Comparison of ENCODE assay signal across 20 cellular contexts in the genomic region with DNA sequence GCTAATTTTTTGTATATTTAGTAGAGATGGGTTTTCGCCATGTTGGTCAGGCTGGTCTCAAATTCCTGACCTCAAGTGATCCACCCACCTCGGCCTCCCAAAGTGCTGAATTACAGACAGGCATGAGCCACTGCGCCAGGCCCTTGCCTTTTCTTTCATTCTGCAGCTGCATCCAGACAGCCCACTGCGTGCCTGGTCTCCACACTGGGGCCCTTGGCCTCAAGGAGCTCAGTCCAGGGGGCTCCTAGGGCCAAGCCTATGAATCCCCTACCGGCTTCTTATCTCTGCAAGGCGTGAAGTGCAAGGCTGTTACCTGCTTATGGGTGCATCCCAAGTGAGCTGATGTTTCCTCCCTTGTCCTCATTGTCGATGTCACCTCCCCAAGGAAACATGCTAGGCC.
"Had no signal": no experiment of that assay in that cellular context is flagged by ENCODE, and none has a peak within 500 bp of the region (broad histone marks: within the 10 kb centered on the region; RNA-seq: fewer than 3 reads in every experiment).

No MANE protein-coding gene starts in this region.

- DNase-seq: activated CD4-positive, alpha-beta T cell treated with anti-CD3 and anti-CD28 coated beads for 4 hours; activated CD4-positive, alpha-beta T cell treated with anti-CD3 and anti-CD28 coated beads, Interleukin-2, amount 50 U/mL, for 48 hours; activated CD4-positive, CD25-positive, alpha-beta regulatory T cell; activated naive CD4-positive, alpha-beta T cell treated with Interleukin-2 at 50 U/mL for 16 hours; activated naive CD8-positive, alpha-beta T cell treated with anti-CD3 and anti-CD28 coated beads for 36 hours; activated T-cell treated with anti-CD3 and anti-CD28 coated beads, Interleukin-2, amount 50 U/mL, for 48 hours; kidney; lower lobe of right lung; naive thymus-derived CD8-positive, alpha-beta T cell; stimulated activated CD4-positive, alpha-beta T cell treated with anti-CD3 and anti-CD28 coated beads, Interleukin-15, amount 100 ng/mL, for 24 hours; T-helper 17 cell; trophoblast cell had no signal

- H3K4me3 Mint-ChIP-seq: activated naive CD8-positive, alpha-beta T cell treated with anti-CD3 and anti-CD28 coated beads for 36 hours; central memory CD8-positive, alpha-beta T cell; naive thymus-derived CD8-positive, alpha-beta T cell; neural progenitor cell; stimulated activated memory B cell treated with anti-CD40 and anti-IgM and Interleukin-4, amounts not matched to agents 10 μg/mL and 1 μg/mL and 100 μg/mL, for 72 hours; T-helper 17 cell had no signal

- ATAC-seq: naive thymus-derived CD8-positive, alpha-beta T cell; stimulated activated memory B cell treated with anti-CD40 and anti-IgM and Interleukin-4, amounts not matched to agents 10 μg/mL and 1 μg/mL and 100 μg/mL, for 72 hours; T-helper 17 cell had no signal

- H3K9ac ChIP-seq: neural progenitor cell had no signal

- H3K36me3 ChIP-seq: lower lobe of right lung, neural progenitor cell, stomach, uterus had no signal

- H3K4me1 ChIP-seq: uterus had no signal

- H3K27ac Mint-ChIP-seq: activated naive CD8-positive, alpha-beta T cell treated with anti-CD3 and anti-CD28 coated beads for 36 hours; naive thymus-derived CD8-positive, alpha-beta T cell; progenitor cell of endocrine pancreas; stimulated activated memory B cell treated with anti-CD40 and anti-IgM and Interleukin-4, amounts not matched to agents 10 μg/mL and 1 μg/mL and 100 μg/mL, for 72 hours; T-helper 17 cell had no signal

- H3K36me3 Mint-ChIP-seq: activated naive CD8-positive, alpha-beta T cell treated with anti-CD3 and anti-CD28 coated beads for 36 hours; naive thymus-derived CD8-positive, alpha-beta T cell; neural progenitor cell; stimulated activated memory B cell treated with anti-CD40 and anti-IgM and Interleukin-4, amounts not matched to agents 10 μg/mL and 1 μg/mL and 100 μg/mL, for 72 hours had no signal

- H3K4me3 ChIP-seq: coronary artery, lower lobe of right lung, neural progenitor cell, stomach, uterus had no signal

- H3K9me3 ChIP-seq: lower lobe of right lung, stomach, uterus had no signal

- H3K27ac ChIP-seq: foreskin keratinocyte, neural progenitor cell, uterus had no signal

- H3K4me2 ChIP-seq: neural progenitor cell had no signal

- H3K27me3 ChIP-seq: foreskin keratinocyte, neural progenitor cell, stomach, uterus had no signal

- H3K27me3 Mint-ChIP-seq: progenitor cell of endocrine pancreas; stimulated activated memory B cell treated with anti-CD40 and anti-IgM and Interleukin-4, amounts not matched to agents 10 μg/mL and 1 μg/mL and 100 μg/mL, for 72 hours had no signal

- H3K9me3 Mint-ChIP-seq: activated naive CD8-positive, alpha-beta T cell treated with anti-CD3 and anti-CD28 coated beads for 36 hours; central memory CD8-positive, alpha-beta T cell; naive thymus-derived CD8-positive, alpha-beta T cell; neural progenitor cell; stimulated activated memory B cell treated with anti-CD40 and anti-IgM and Interleukin-4, amounts not matched to agents 10 μg/mL and 1 μg/mL and 100 μg/mL, for 72 hours had no signal

- H3K4me1 Mint-ChIP-seq: activated naive CD8-positive, alpha-beta T cell treated with anti-CD3 and anti-CD28 coated beads for 36 hours; central memory CD8-positive, alpha-beta T cell; naive thymus-derived CD8-positive, alpha-beta T cell; stimulated activated memory B cell treated with anti-CD40 and anti-IgM and Interleukin-4, amounts not matched to agents 10 μg/mL and 1 μg/mL and 100 μg/mL, for 72 hours; T-helper 17 cell had no signal
